In the genomic region with DNA sequence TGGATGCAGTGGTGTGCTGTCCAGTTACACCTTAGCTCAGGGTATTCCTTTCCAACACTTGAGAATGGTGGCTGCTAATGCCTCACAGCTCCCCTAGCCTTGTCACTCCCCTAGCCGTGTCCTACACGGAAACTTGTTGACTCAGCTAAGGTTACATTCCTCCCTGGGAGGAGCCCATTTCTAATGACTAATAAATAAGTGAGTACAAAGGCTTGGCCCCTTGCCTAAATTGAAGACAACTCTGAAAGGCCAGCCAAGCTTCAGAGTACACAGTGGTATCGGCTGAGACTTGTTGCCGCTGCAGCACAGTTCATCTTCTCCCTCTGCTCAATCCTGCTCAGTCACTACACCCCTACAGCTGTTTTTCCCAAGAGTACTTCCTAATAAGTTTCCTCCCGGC, we compare ENCODE assay signal across 1 cellular context.
TF ChIP-seq lines count a peak whose summit lies in the region.

No MANE protein-coding gene starts in this region.

TF ChIP-seq in IMR-90, 13 proteins besides CTCF, POLR2A, EP300 and RAD21:
- peak; percentile 75 for TF ChIP-seq MAFK (IDR thresholded peaks at IDR 0.05; ENCODE audit: low read depth, low read length)
- TF ChIP-seq RFX5 (IDR thresholded peaks at IDR 0.05; ENCODE audit: low read depth, low read length), result no peak
- no peak for TF ChIP-seq SMC3 (IDR thresholded peaks at IDR 0.05; ENCODE audit: low read depth, low read length)
